In genomic region chr1:201530741-201531521, GRCh38 we compare ENCODE assay signal across 2 cellular contexts.
TF ChIP-seq lines count a peak whose summit lies in the region.

No MANE protein-coding gene starts in this region.

TF ChIP-seq in IMR-90, 13 proteins besides CTCF, POLR2A, EP300 and RAD21:
- no peak for TF ChIP-seq RFX5 (IDR thresholded peaks at IDR 0.05; ENCODE audit: low read depth, low read length)
- TF ChIP-seq, protein P1, sequence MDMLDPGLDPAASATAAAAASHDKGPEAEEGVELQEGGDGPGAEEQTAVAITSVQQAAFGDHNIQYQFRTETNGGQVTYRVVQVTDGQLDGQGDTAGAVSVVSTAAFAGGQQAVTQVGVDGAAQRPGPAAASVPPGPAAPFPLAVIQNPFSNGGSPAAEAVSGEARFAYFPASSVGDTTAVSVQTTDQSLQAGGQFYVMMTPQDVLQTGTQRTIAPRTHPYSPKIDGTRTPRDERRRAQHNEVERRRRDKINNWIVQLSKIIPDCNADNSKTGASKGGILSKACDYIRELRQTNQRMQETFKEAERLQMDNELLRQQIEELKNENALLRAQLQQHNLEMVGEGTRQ (IDR thresholded peaks at IDR 0.05; ENCODE audit: low read depth, low read length) = peak; percentile 47; the same call in 1 of the 2 replicates
- peak; percentile 61 for TF ChIP-seq MAZ (IDR thresholded peaks at IDR 0.05; ENCODE audit: borderline replicate concordance, low read depth, low read length)
- no peak for TF ChIP-seq NFE2L2 (IDR thresholded peaks at IDR 0.05; ENCODE audit: low read depth, low read length)
- peak; percentile 87 for TF ChIP-seq SMC3 (IDR thresholded peaks at IDR 0.05; ENCODE audit: low read depth, low read length)
- peak; percentile 27 for TF ChIP-seq RCOR1 (IDR thresholded peaks at IDR 0.05; ENCODE audit: insufficient replicate concordance, low read length)
- TF ChIP-seq BHLHE40 (IDR thresholded peaks at IDR 0.05; ENCODE audit: low read depth, low read length) = peak; percentile 27; the same call in 1 of the 2 replicates
- peak; percentile 95 for TF ChIP-seq MXI1 (IDR thresholded peaks at IDR 0.05; ENCODE audit: borderline replicate concordance, low read depth, low read length)

TF ChIP-seq in GM12878, 131 proteins besides CTCF, POLR2A, EP300 and RAD21:
- 0 out of 2 replicates have a peak, but pooled peaks have one; percentile 28 for TF ChIP-seq RB1 (IDR thresholded peaks at IDR 0.05; ENCODE audit: borderline replicate concordance)
- TF ChIP-seq, protein P2, sequence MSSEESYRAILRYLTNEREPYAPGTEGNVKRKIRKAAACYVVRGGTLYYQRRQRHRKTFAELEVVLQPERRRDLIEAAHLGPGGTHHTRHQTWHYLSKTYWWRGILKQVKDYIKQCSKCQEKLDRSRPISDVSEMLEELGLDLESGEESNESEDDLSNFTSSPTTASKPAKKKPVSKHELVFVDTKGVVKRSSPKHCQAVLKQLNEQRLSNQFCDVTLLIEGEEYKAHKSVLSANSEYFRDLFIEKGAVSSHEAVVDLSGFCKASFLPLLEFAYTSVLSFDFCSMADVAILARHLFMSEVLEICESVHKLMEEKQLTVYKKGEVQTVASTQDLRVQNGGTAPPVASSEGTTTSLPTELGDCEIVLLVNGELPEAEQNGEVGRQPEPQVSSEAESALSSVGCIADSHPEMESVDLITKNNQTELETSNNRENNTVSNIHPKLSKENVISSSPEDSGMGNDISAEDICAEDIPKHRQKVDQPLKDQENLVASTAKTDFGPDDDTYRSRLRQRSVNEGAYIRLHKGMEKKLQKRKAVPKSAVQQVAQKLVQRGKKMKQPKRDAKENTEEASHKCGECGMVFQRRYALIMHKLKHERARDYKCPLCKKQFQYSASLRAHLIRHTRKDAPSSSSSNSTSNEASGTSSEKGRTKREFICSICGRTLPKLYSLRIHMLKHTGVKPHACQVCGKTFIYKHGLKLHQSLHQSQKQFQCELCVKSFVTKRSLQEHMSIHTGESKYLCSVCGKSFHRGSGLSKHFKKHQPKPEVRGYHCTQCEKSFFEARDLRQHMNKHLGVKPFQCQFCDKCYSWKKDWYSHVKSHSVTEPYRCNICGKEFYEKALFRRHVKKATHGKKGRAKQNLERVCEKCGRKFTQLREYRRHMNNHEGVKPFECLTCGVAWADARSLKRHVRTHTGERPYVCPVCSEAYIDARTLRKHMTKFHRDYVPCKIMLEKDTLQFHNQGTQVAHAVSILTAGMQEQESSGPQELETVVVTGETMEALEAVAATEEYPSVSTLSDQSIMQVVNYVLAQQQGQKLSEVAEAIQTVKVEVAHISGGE (CRISPR knock-in tag; IDR thresholded peaks at IDR 0.05) = no peak
- TF ChIP-seq RELB (IDR thresholded peaks at IDR 0.05; ENCODE audit: low read depth) = no peak
- TF ChIP-seq NFIC (IDR thresholded peaks at IDR 0.05; ENCODE audit: low read depth, low read length) = no peak
- TF ChIP-seq NBN (IDR thresholded peaks at IDR 0.05) = no peak
- TF ChIP-seq ASH2L (IDR thresholded peaks at IDR 0.05; ENCODE audit: borderline replicate concordance, low read depth) = no peak
- TF ChIP-seq SMC3 (IDR thresholded peaks at IDR 0.05; ENCODE audit: borderline replicate concordance, low read length) = peak; percentile 44; the same call in 1 of the 2 replicates
